ENCODE assay signal across 8 cellular contexts in genomic region chr3:180913582-180914404, GRCh38. TPM values are rescaled to one million over a fixed set of nuclear protein-coding genes. Genes with fewer than 3 reads are reported as not detected.
A peak's percentile ranks its signal among the peaks of the same experiment; 100 is the strongest.
DNase-seq lines count a peak whose midpoint lies in the region; ATAC-seq lines count a peak whose summit lies in the region.

No MANE protein-coding gene starts in this region.

- peak overlapping the region; percentile 99 for H3K27ac ChIP-seq in iPS-20b (ENCODE audit: low read length)

- peak overlapping the region; percentile 96 for H3K27ac Mint-ChIP-seq in activated CD4-positive, alpha-beta T cell treated with anti-CD3 and anti-CD28 coated beads, Interleukin-2, amount 10 ng/mL, durations not matched to agents 7 days and 5 days
- peak overlapping the region; percentile 94 for H3K27ac Mint-ChIP-seq in activated CD8-positive, alpha-beta T cell treated with anti-CD3 and anti-CD28 coated beads, Interleukin-2, amount 10 ng/mL, durations not matched to agents 7 days and 5 days
- peak overlapping the region; percentile 98 to 99 for H3K27ac Mint-ChIP-seq in stimulated activated naive CD8-positive, alpha-beta T cell treated with anti-CD3 and anti-CD28 coated beads, Interleukin-15, amount 100 ng/mL, for 72 hours

- H3K9me3 Mint-ChIP-seq in activated CD4-positive, alpha-beta T cell treated with anti-CD3 and anti-CD28 coated beads, Interleukin-2, amount 10 ng/mL, durations not matched to agents 7 days and 5 days: no peaks in the 10 kb centered on the region
- H3K9me3 Mint-ChIP-seq in activated CD8-positive, alpha-beta T cell treated with anti-CD3 and anti-CD28 coated beads, Interleukin-2, amount 10 ng/mL, durations not matched to agents 7 days and 5 days (ENCODE audit: insufficient read depth): no peaks in the 10 kb centered on the region
- H3K9me3 Mint-ChIP-seq in stimulated activated naive CD8-positive, alpha-beta T cell treated with anti-CD3 and anti-CD28 coated beads, Interleukin-15, amount 100 ng/mL, for 72 hours: no peaks in the 10 kb centered on the region

- H3K36me3 Mint-ChIP-seq in activated CD4-positive, alpha-beta T cell treated with anti-CD3 and anti-CD28 coated beads, Interleukin-2, amount 10 ng/mL, durations not matched to agents 7 days and 5 days (ENCODE audit: low read depth): peaks cover 27% of the 10 kb centered on the region
- peaks cover 33% of the 10 kb centered on the region for H3K36me3 Mint-ChIP-seq in activated CD8-positive, alpha-beta T cell treated with anti-CD3 and anti-CD28 coated beads, Interleukin-2, amount 10 ng/mL, durations not matched to agents 7 days and 5 days (ENCODE audit: low read depth)

- H3K4me3 Mint-ChIP-seq in activated CD4-positive, alpha-beta T cell treated with anti-CD3 and anti-CD28 coated beads, Interleukin-2, amount 10 ng/mL, durations not matched to agents 7 days and 5 days: peak overlapping the region; percentile 99
- H3K4me3 Mint-ChIP-seq in activated CD8-positive, alpha-beta T cell treated with anti-CD3 and anti-CD28 coated beads, Interleukin-2, amount 10 ng/mL, durations not matched to agents 7 days and 5 days: peak overlapping the region; percentile 93
- peak overlapping the region; percentile 88 to 98 for H3K4me3 Mint-ChIP-seq in stimulated activated naive CD8-positive, alpha-beta T cell treated with anti-CD3 and anti-CD28 coated beads, Interleukin-15, amount 100 ng/mL, for 72 hours

- H3K4me1 Mint-ChIP-seq in activated CD4-positive, alpha-beta T cell treated with anti-CD3 and anti-CD28 coated beads, Interleukin-2, amount 10 ng/mL, durations not matched to agents 7 days and 5 days: peaks cover 55% of the 10 kb centered on the region
- peaks cover 51% of the 10 kb centered on the region for H3K4me1 Mint-ChIP-seq in activated CD8-positive, alpha-beta T cell treated with anti-CD3 and anti-CD28 coated beads, Interleukin-2, amount 10 ng/mL, durations not matched to agents 7 days and 5 days (ENCODE audit: low read depth)
- peaks cover 67% of the 10 kb centered on the region for H3K4me1 Mint-ChIP-seq in stimulated activated naive CD8-positive, alpha-beta T cell treated with anti-CD3 and anti-CD28 coated beads, Interleukin-15, amount 100 ng/mL, for 72 hours

- ATAC-seq in activated CD8-positive, alpha-beta T cell treated with anti-CD3 and anti-CD28 coated beads, Interleukin-2, amount 10 ng/mL, durations not matched to agents 7 days and 5 days: no peak
- no peak for ATAC-seq in stimulated activated naive CD8-positive, alpha-beta T cell treated with anti-CD3 and anti-CD28 coated beads, Interleukin-15, amount 100 ng/mL, for 72 hours

- peaks cover 18% of the 10 kb centered on the region for H3K4me1 ChIP-seq in iPS-20b (ENCODE audit: insufficient read depth, low read length)

- H3K27me3 Mint-ChIP-seq in activated CD4-positive, alpha-beta T cell treated with anti-CD3 and anti-CD28 coated beads, Interleukin-2, amount 10 ng/mL, durations not matched to agents 7 days and 5 days: no peaks in the 10 kb centered on the region
- H3K27me3 Mint-ChIP-seq in activated CD8-positive, alpha-beta T cell treated with anti-CD3 and anti-CD28 coated beads, Interleukin-2, amount 10 ng/mL, durations not matched to agents 7 days and 5 days (ENCODE audit: low read depth): no peaks in the 10 kb centered on the region
- no peaks in the 10 kb centered on the region for H3K27me3 Mint-ChIP-seq in stimulated activated naive CD8-positive, alpha-beta T cell treated with anti-CD3 and anti-CD28 coated beads, Interleukin-15, amount 100 ng/mL, for 72 hours

- H3K9ac ChIP-seq in iPS-20b (ENCODE audit: low read depth, low read length): peak overlapping the region; percentile 100

- H3K4me3 ChIP-seq in iPS-20b (ENCODE audit: low read length): peak overlapping the region; percentile 99

- H3K27me3 ChIP-seq in iPS-20b (ENCODE audit: insufficient read depth, low read length): no peaks in the 10 kb centered on the region

- CTCF ChIA-PET in activated CD4-positive, alpha-beta T cell treated with anti-CD3 and anti-CD28 coated beads, Interleukin-2, amount 10 ng/mL, durations not matched to agents 7 days and 5 days (lab: Charles Lee): no interaction called here
- CTCF ChIA-PET in activated CD8-positive, alpha-beta T cell treated with anti-CD3 and anti-CD28 coated beads, Interleukin-2, amount 10 ng/mL, durations not matched to agents 7 days and 5 days (lab: Charles Lee): interaction anchor here (1.5 to 2.0 kb wide), 2 partner anchors 11 to 62 kb away, joined by 5 to 7 read pairs; no protein-coding TSS in a partner anchor

- POLR2A ChIA-PET in activated CD4-positive, alpha-beta T cell treated with anti-CD3 and anti-CD28 coated beads, Interleukin-2, amount 10 ng/mL, durations not matched to agents 7 days and 5 days (lab: Charles Lee): no interaction called here
- POLR2A ChIA-PET in activated CD8-positive, alpha-beta T cell treated with anti-CD3 and anti-CD28 coated beads, Interleukin-2, amount 10 ng/mL, durations not matched to agents 7 days and 5 days (lab: Charles Lee): interaction anchor here (1.0 to 2.7 kb wide), 4 partner anchors 10 to 312 kb away, joined by 3 to 15 read pairs (median 6); partner anchors contain the start of genes DNAJC19 and TTC14

- H3K9me3 ChIP-seq in iPS-20b (ENCODE audit: insufficient read depth, low read depth, low read length): no peaks in the 10 kb centered on the region

- peaks cover 39% of the 10 kb centered on the region for H3K36me3 ChIP-seq in iPS-20b (ENCODE audit: insufficient read depth, low read depth, low read length)

- DNase-seq in activated CD4-positive, alpha-beta T cell treated with anti-CD3 and anti-CD28 coated beads, Interleukin-2, amount 10 ng/mL, durations not matched to agents 7 days and 5 days: no peak
- no peak for DNase-seq in activated CD4-positive, alpha-beta T cell treated with anti-CD3 and anti-CD28 coated beads for 4 hours
- DNase-seq in activated CD8-positive, alpha-beta T cell treated with anti-CD3 and anti-CD28 coated beads, Interleukin-2, amount 10 ng/mL, durations not matched to agents 7 days and 5 days: no peak
- no peak for DNase-seq in stimulated activated naive CD8-positive, alpha-beta T cell treated with anti-CD3 and anti-CD28 coated beads, Interleukin-15, amount 100 ng/mL, for 72 hours
- DNase-seq in cerebellum (ENCODE audit: low spot score): no peak
- no peak for DNase-seq in NCI-H526 treated with DMSO at 0.1 percent for 48 hours (lab: John Stamatoyannopoulos, UW)
- DNase-seq in NCI-H1694 treated with DMSO at 0.1 percent for 48 hours (lab: John Stamatoyannopoulos, UW): no peak

RNA-seq across cellular contexts. Expression of gene FXR1, which starts 1.3 kb away (rescaled TPM):
- 100 to 1,000 TPM; 124 to 125 TPM for total RNA-seq in activated CD4-positive, alpha-beta T cell treated with anti-CD3 and anti-CD28 coated beads, Interleukin-2, amount 10 ng/mL, durations not matched to agents 7 days and 5 days
- total RNA-seq in activated CD8-positive, alpha-beta T cell treated with anti-CD3 and anti-CD28 coated beads, Interleukin-2, amount 10 ng/mL, durations not matched to agents 7 days and 5 days: 100 to 1,000 TPM; 120 to 134 TPM
- total RNA-seq in cerebellum: 185 TPM
